In the genomic region with DNA sequence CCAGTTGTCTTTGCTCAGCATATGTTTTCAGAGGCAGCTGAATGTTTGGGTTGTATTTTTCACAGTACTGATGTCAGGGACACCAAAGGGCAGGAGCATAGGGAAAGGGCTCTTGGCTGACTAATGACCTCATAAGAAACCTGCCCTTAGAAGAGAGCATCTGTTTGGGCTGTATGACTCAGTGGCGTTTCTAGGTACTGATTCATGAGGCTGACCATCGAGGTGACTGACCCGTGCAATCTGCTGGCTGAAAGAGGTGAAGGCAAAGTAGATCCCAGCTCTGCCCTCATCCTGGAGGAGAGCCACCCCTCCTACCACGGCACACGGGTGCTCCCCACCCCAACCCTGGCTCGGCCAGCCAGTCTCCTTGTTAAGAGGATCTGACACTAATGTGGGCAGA, we compare ENCODE assay signal across 1 cellular context.
TF ChIP-seq lines count a peak whose summit lies in the region.

No MANE protein-coding gene starts in this region.

TF ChIP-seq in endothelial cell of umbilical vein, 7 proteins besides CTCF, POLR2A, EP300 and RAD21 (continued from another document):
- TF ChIP-seq, protein P1, sequence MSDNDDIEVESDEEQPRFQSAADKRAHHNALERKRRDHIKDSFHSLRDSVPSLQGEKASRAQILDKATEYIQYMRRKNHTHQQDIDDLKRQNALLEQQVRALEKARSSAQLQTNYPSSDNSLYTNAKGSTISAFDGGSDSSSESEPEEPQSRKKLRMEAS (IDR thresholded peaks at IDR 0.05; ENCODE audit: insufficient read depth, insufficient read length) = no peak
- peak; percentile 87 for TF ChIP-seq FOS (IDR thresholded peaks at IDR 0.05; ENCODE audit: borderline replicate concordance, insufficient read depth, low read length)
